In the genomic region with DNA sequence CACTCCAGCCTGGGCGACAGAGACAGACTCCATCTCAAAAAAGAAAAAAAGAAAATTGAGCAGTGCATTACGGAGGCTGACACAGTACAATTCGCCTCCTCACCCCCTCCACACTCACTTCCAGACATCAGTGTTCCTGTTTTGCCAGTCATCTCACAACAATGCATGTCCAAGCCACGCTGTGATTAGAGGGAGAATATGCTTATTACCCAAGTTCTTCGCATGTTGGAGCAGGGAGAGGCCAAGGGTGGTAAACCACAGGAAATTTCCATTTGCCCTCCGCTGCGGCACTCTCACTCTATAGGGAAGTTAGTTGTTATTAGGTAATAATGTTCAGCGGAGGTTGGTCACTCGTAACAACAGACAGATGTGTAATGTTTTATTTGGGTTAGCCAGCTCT, we compare ENCODE assay signal across 10 cellular contexts. TPM values are rescaled to one million over a fixed set of nuclear protein-coding genes. Genes with fewer than 3 reads are reported as not detected.
DNase-seq lines count a peak whose midpoint lies in the region; ATAC-seq and TF ChIP-seq lines count a peak whose summit lies in the region.
"Had no signal": no experiment of that assay in that cellular context is flagged by ENCODE, and none has a peak within 500 bp of the region (broad histone marks: within the 10 kb centered on the region; RNA-seq: fewer than 3 reads in every experiment).

No MANE protein-coding gene starts in this region.

- peak overlapping the region; percentile 73 for H3K9ac ChIP-seq in smooth muscle cell (ENCODE audit: low read depth)

- no peaks in the 10 kb centered on the region for H3K27me3 Mint-ChIP-seq in Calu3 (ENCODE audit: unreplicated experiment)

- H3K36me3 Mint-ChIP-seq in Calu3 (ENCODE audit: insufficient read depth, unreplicated experiment), result peaks cover 6% of the 10 kb centered on the region

- H3K36me3 ChIP-seq in smooth muscle cell (ENCODE audit: low read depth), result no peaks in the 10 kb centered on the region
- H3K36me3 ChIP-seq in OCI-LY7 (ENCODE audit: insufficient read depth, low read length), result no peaks in the 10 kb centered on the region

- CTCF ChIA-PET in OCI-LY7 (lab: Charles Lee; ENCODE audit: unreplicated experiment) (no interaction called here), Calu3 (lab: Charles Lee) (no interaction called here)

- peaks cover 27% of the 10 kb centered on the region for H3K4me1 Mint-ChIP-seq in Calu3 (ENCODE audit: low read depth, unreplicated experiment)

- H3K27ac ChIP-seq in smooth muscle cell (ENCODE audit: low read depth) (peak overlapping the region; percentile 92), OCI-LY7 (ENCODE audit: low read depth, low read length, poor library complexity, severe bottlenecking) (no peak overlapping the region)

- no peaks in the 10 kb centered on the region for H3K4me1 ChIP-seq in smooth muscle cell (ENCODE audit: low read depth)
- no peaks in the 10 kb centered on the region for H3K4me1 ChIP-seq in OCI-LY7 (ENCODE audit: insufficient read depth, low read length, poor library complexity, severe bottlenecking)

- no peak overlapping the region for H3K4me3 Mint-ChIP-seq in Calu3 (ENCODE audit: low read depth, unreplicated experiment)

- intact Hi-C loops in OCI-LY7 (cut with micrococcal nuclease; ENCODE audit: unreplicated experiment), result no loop called here
- intact Hi-C loops in Calu3 (cut with micrococcal nuclease; ENCODE audit: unreplicated experiment), result no loop called here

- no TSS peak for BruUV-seq in OCI-LY7 (replicated peaks; lab: Mats Ljungman, UMichigan)
- BruUV-seq in Calu3 (replicated peaks; lab: Mats Ljungman, UMichigan), result no TSS peak

- H3K27ac Mint-ChIP-seq in Calu3 (ENCODE audit: unreplicated experiment), result no peak overlapping the region

- peaks cover 4% of the 10 kb centered on the region for H3F3A ChIP-seq in smooth muscle cell (ENCODE audit: low read depth)

- H3K79me2 ChIP-seq in smooth muscle cell (ENCODE audit: low read depth) (no peaks in the 10 kb centered on the region), OCI-LY7 (ENCODE audit: insufficient read depth, low read depth, low read length) (no peaks in the 10 kb centered on the region)

- peak; percentile 99 for DNase-seq in H4 (ENCODE audit: low spot score)
- DNase-seq in SW480 (ENCODE audit: low spot score), result peak; percentile 93
- peak; percentile 98 to 99 for DNase-seq in foreskin fibroblast
- no peak for DNase-seq in smooth muscle cell (lab: John Stamatoyannopoulos, UW; ENCODE audit: unreplicated experiment)
- DNase-seq in NCI-H82 treated with DMSO at 0.1 percent for 48 hours (lab: John Stamatoyannopoulos, UW; ENCODE audit: unreplicated experiment), result no peak
- DNase-seq in OCI-LY7 (ENCODE audit: low spot score), result no peak
- DNase-seq in Calu3, result no peak
- DNase-seq: activated T-cell treated with anti-CD3 and anti-CD28 coated beads, Interleukin-2, amount 50 U/mL, for 48 hours had no signal

- no peak for TF ChIP-seq CTCF in foreskin fibroblast (IDR thresholded peaks at IDR 0.05; ENCODE audit: low read depth, low read length)
- no peak for TF ChIP-seq CTCF in smooth muscle cell (IDR thresholded peaks at IDR 0.05; ENCODE audit: borderline replicate concordance, insufficient read depth, poor library complexity, severe bottlenecking)
- no peak for TF ChIP-seq CTCF in OCI-LY7 (conservative IDR thresholded peaks at IDR 0.05; ENCODE audit: low read length)
- TF ChIP-seq CTCF in Calu3 (IDR thresholded peaks at IDR 0.05; ENCODE audit: unreplicated experiment), result no peak

- H3K9me3 ChIP-seq in smooth muscle cell (replicated peaks; ENCODE audit: low read depth), result no peaks in the 10 kb centered on the region
- H3K9me3 ChIP-seq in OCI-LY7 (ENCODE audit: low read length), result no peaks in the 10 kb centered on the region

- H3K27me3 ChIP-seq in smooth muscle cell (ENCODE audit: low read depth), result no peaks in the 10 kb centered on the region

- no peak for ATAC-seq in GM19452 (IDR thresholded peaks at IDR 0.05; ENCODE audit: unreplicated experiment)
- ATAC-seq: Panc1 had no signal

- H3K4me2 ChIP-seq in smooth muscle cell (peak overlapping the region; percentile 38), OCI-LY7 (ENCODE audit: low read length) (no peak overlapping the region)

- WGBS in smooth muscle cell (ENCODE audit: low lambda C conversion rate), result 18% methylated on average over 9 of the region's 9 CpGs

- no peak overlapping the region for H2AFZ ChIP-seq in smooth muscle cell (ENCODE audit: low read depth)
- no peak overlapping the region for H2AFZ ChIP-seq in OCI-LY7 (ENCODE audit: low read length)

- no peaks in the 10 kb centered on the region for H4K20me1 ChIP-seq in smooth muscle cell (ENCODE audit: low read depth)
- H4K20me1 ChIP-seq in OCI-LY7 (ENCODE audit: insufficient read depth, low read length), result no peaks in the 10 kb centered on the region

- POLR2A ChIA-PET in OCI-LY7 (lab: Charles Lee), result no interaction called here

- no peaks in the 10 kb centered on the region for H3K9me2 ChIP-seq in OCI-LY7 (ENCODE audit: insufficient read depth, low read length)

- no peaks in the 10 kb centered on the region for H3K9me3 Mint-ChIP-seq in Calu3 (ENCODE audit: low read depth, unreplicated experiment)

- H3K4me3 ChIP-seq in foreskin fibroblast (ENCODE audit: low read depth in 1 of 2, low read length in 2 of 2) (no peak overlapping the region), smooth muscle cell (no peak overlapping the region), OCI-LY7 (ENCODE audit: low read depth, low read length, poor library complexity, severe bottlenecking) (no peak overlapping the region)

RNA-seq across cellular contexts. Expression of gene KCNJ15, which starts 32.9 kb away (rescaled TPM):
- total RNA-seq in H4 (2014; rRNA removed; shearing (Covaris generic)), result 0.06 TPM in 1 of 2 replicates, not detected in the other
- total RNA-seq in smooth muscle cell, result 14.7 and 21.9 TPM in 2 replicates
- polyA plus RNA-seq in smooth muscle cell, result 4.2 and 12.9 TPM in 2 replicates
- not detected in 2 replicates for total RNA-seq in OCI-LY7 (2014; rRNA removed; shearing (Covaris generic))
- not detected in 2 replicates for total RNA-seq in OCI-LY7 (2022)
- total RNA-seq in Calu3 (2022), result 34.8 and 48.0 TPM in 2 replicates

Comparison
In these comparisons a context has a peak if more than half of its experiments do, and no peak if none do; other contexts are left out.
1. DNase-seq: peak in H4 (single experiment), SW480 (single experiment) and foreskin fibroblast (2 of 2); none in smooth muscle cell (single experiment), NCI-H82 treated with DMSO at 0.1 percent for 48 hours (single experiment), OCI-LY7 (single experiment) and Calu3 (single experiment).
2. RNA of gene KCNJ15, which starts 32.9 kb away (total RNA-seq): 34.8 to 48.0 TPM in Calu3 and 14.7 to 21.9 TPM in smooth muscle cell; 0.06 TPM in H4 and not detected in OCI-LY7; every median in the first group is over 10 times any median in the second.